In the genomic region with DNA sequence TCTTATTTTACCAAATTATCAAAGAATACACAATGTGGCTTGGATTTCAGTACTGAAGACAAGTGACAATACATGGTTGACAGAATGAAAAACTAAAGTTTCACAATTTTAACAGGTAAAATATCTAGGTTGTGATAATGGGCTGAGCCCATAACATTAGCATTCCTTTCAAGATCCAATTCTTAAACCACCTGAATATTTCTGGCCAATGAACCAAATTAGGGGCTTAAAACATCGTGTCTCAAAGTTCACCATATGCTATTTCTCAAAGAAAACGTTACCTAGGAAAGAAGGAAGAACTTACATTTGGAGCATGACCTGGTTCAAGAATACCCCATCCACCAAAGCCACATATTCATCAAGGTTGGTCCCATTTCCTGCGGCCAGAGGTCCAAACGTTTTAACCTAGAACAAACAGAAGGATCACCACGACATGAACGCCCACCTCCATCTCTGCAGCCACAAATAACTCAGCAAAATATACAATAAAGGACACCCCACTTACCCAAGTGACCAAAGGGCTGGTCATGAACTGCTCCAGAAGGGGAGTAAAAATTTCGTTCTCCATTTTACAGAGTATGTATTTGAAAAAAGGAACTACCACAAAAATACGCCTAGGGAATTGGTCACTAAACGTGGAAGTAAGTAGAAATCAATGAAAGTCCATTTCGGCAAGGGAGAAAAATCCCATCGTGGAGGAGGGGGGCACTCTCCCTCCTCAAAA, we compare ENCODE assay signal across 8 cellular contexts. TPM values are rescaled to one million over a fixed set of nuclear protein-coding genes. Genes with fewer than 3 reads are reported as not detected.
DNase-seq lines count a peak whose midpoint lies in the region; ATAC-seq and FAIRE-seq lines count a peak whose summit lies in the region.

No MANE protein-coding gene starts in this region.

- H3K36me3 Mint-ChIP-seq in CD4-positive, alpha-beta memory T cell: peaks cover 0 to 9% of the 10 kb centered on the region in 2 donors
- H3K36me3 Mint-ChIP-seq in activated CD8-positive, alpha-beta T cell treated with anti-CD3 and anti-CD28 coated beads, Interleukin-2, amount 10 ng/mL, durations not matched to agents 7 days and 5 days (ENCODE audit: low read depth): no peaks in the 10 kb centered on the region

- peak in 4 of 5 donors; percentile 2 to 20 (median 13) for DNase-seq in CD4-positive, alpha-beta memory T cell
- peak; percentile 29 for DNase-seq in HuH-7 (ENCODE audit: low spot score)
- DNase-seq in activated CD8-positive, alpha-beta T cell treated with anti-CD3 and anti-CD28 coated beads, Interleukin-2, amount 10 ng/mL, durations not matched to agents 7 days and 5 days: no peak
- peak; percentile 12 for DNase-seq in hepatic stellate cell (ENCODE audit: low spot score)
- DNase-seq in small intestine: peak; percentile 6

- FAIRE-seq in small intestine (lab: Jason Lieb, UNC): no peak

- H3K27ac ChIP-seq in CD4-positive, alpha-beta memory T cell (ENCODE audit: low read depth, low read length): peak overlapping the region; percentile 57
- H3K27ac ChIP-seq in small intestine (ENCODE audit: low read depth in 1 of 2, low read length in 1 of 2): peak overlapping the region in 1 of 2 donors; percentile 91

- WGBS in small intestine, 3 donors: 5 to 12% (median 10%) methylated on average over 11 of the region's 11 CpGs

- H3K27me3 ChIP-seq in CD4-positive, alpha-beta memory T cell (ENCODE audit: insufficient read depth, low read length): no peaks in the 10 kb centered on the region
- no peaks in the 10 kb centered on the region for H3K27me3 ChIP-seq in small intestine (ENCODE audit: control insufficient read depth in 2 of 2, insufficient read depth in 2 of 2, low read length in 2 of 2)

- H3K4me3 ChIP-seq in CD4-positive, alpha-beta memory T cell (ENCODE audit: low read length in 2 of 2): peak overlapping the region; percentile 59 to 85
- peak overlapping the region in 1 of 2 donors; percentile 67 for H3K4me3 ChIP-seq in small intestine (ENCODE audit: low read depth in 1 of 2, low read length in 2 of 2)

- H3K4me3 Mint-ChIP-seq in CD4-positive, alpha-beta memory T cell: peak overlapping the region; percentile 77 to 96 (median 94)
- H3K4me3 Mint-ChIP-seq in activated CD8-positive, alpha-beta T cell treated with anti-CD3 and anti-CD28 coated beads, Interleukin-2, amount 10 ng/mL, durations not matched to agents 7 days and 5 days: peak overlapping the region; percentile 81

- intact Hi-C loops in CD4-positive, alpha-beta memory T cell (cut with micrococcal nuclease): loop anchor here (1.0 to 10.0 kb wide), 7 partner anchors 136 to 694 kb away; a partner anchor contains a TSS

- POLR2A ChIA-PET in CD4-positive, alpha-beta memory T cell (lab: Charles Lee; ENCODE audit: partially characterized antibody): interaction anchor here (0.7 to 2.7 kb wide), 3 partner anchors 101 to 199 kb away, joined by 3 to 15 read pairs (median 9); a partner anchor contains a TSS
- POLR2A ChIA-PET in activated CD8-positive, alpha-beta T cell treated with anti-CD3 and anti-CD28 coated beads, Interleukin-2, amount 10 ng/mL, durations not matched to agents 7 days and 5 days (lab: Charles Lee): no interaction called here

- H3K4me1 ChIP-seq in CD4-positive, alpha-beta memory T cell (ENCODE audit: insufficient read depth, low read length): peaks cover 21% of the 10 kb centered on the region
- no peaks in the 10 kb centered on the region for H3K4me1 ChIP-seq in small intestine (ENCODE audit: control insufficient read depth in 2 of 2, insufficient read depth in 1 of 2, low read depth in 1 of 2, low read length in 1 of 2)

- peaks cover 0 to 3% (median 0%) of the 10 kb centered on the region in 8 donors for H3K9me3 Mint-ChIP-seq in CD4-positive, alpha-beta memory T cell
- H3K9me3 Mint-ChIP-seq in activated CD8-positive, alpha-beta T cell treated with anti-CD3 and anti-CD28 coated beads, Interleukin-2, amount 10 ng/mL, durations not matched to agents 7 days and 5 days (ENCODE audit: insufficient read depth): no peaks in the 10 kb centered on the region

- peaks cover 20 to 41% (median 30%) of the 10 kb centered on the region in 4 donors for H3K4me1 Mint-ChIP-seq in CD4-positive, alpha-beta memory T cell
- H3K4me1 Mint-ChIP-seq in activated CD8-positive, alpha-beta T cell treated with anti-CD3 and anti-CD28 coated beads, Interleukin-2, amount 10 ng/mL, durations not matched to agents 7 days and 5 days (ENCODE audit: low read depth): peaks cover 34% of the 10 kb centered on the region

- H3K9me3 ChIP-seq in CD4-positive, alpha-beta memory T cell (ENCODE audit: control insufficient read depth in 1 of 2, low read length in 2 of 2): no peaks in the 10 kb centered on the region
- H3K9me3 ChIP-seq in small intestine (ENCODE audit: control insufficient read depth, low read depth): no peaks in the 10 kb centered on the region

- no peaks in the 10 kb centered on the region for H3K36me3 ChIP-seq in CD4-positive, alpha-beta memory T cell (ENCODE audit: insufficient read depth, low read length)
- H3K36me3 ChIP-seq in small intestine (ENCODE audit: control insufficient read depth in 2 of 2, insufficient read depth in 2 of 2, low read length in 2 of 2): no peaks in the 10 kb centered on the region

- peak overlapping the region; percentile 83 to 95 (median 91) for H3K27ac Mint-ChIP-seq in CD4-positive, alpha-beta memory T cell
- no peak overlapping the region for H3K27ac Mint-ChIP-seq in activated CD8-positive, alpha-beta T cell treated with anti-CD3 and anti-CD28 coated beads, Interleukin-2, amount 10 ng/mL, durations not matched to agents 7 days and 5 days

- ATAC-seq in activated CD8-positive, alpha-beta T cell treated with anti-CD3 and anti-CD28 coated beads, Interleukin-2, amount 10 ng/mL, durations not matched to agents 7 days and 5 days: no peak
- ATAC-seq in GM19035 (IDR thresholded peaks at IDR 0.05; ENCODE audit: unreplicated experiment): no peak
- ATAC-seq in HG02938 (IDR thresholded peaks at IDR 0.05; ENCODE audit: unreplicated experiment): no peak
- ATAC-seq in GM21447 (IDR thresholded peaks at IDR 0.05; ENCODE audit: unreplicated experiment): no peak

- CTCF ChIA-PET in CD4-positive, alpha-beta memory T cell (lab: Charles Lee; ENCODE audit: partially characterized antibody): no interaction called here
- CTCF ChIA-PET in activated CD8-positive, alpha-beta T cell treated with anti-CD3 and anti-CD28 coated beads, Interleukin-2, amount 10 ng/mL, durations not matched to agents 7 days and 5 days (lab: Charles Lee): no interaction called here

- H3K27me3 Mint-ChIP-seq in CD4-positive, alpha-beta memory T cell: peaks cover 1 to 2% of the 10 kb centered on the region in 2 donors
- peaks cover 23% of the 10 kb centered on the region for H3K27me3 Mint-ChIP-seq in activated CD8-positive, alpha-beta T cell treated with anti-CD3 and anti-CD28 coated beads, Interleukin-2, amount 10 ng/mL, durations not matched to agents 7 days and 5 days (ENCODE audit: low read depth)

RNA-seq across cellular contexts. Expression of a gene that starts 1.0 kb away (rescaled TPM):
- total RNA-seq in CD4-positive, alpha-beta memory T cell: 10 to 100 TPM; 18.7 to 19.1 TPM
- polyA plus RNA-seq in CD4-positive, alpha-beta memory T cell: 1 to 10 TPM in 1 of 2 donors, under 1 TPM in 1; 0.53 to 8.9 TPM
- 10 to 100 TPM; 12.0 to 12.9 TPM for total RNA-seq in activated CD8-positive, alpha-beta T cell treated with anti-CD3 and anti-CD28 coated beads, Interleukin-2, amount 10 ng/mL, durations not matched to agents 7 days and 5 days
- polyA plus RNA-seq in small intestine: 1 to 10 TPM in 2 of 3 donors, under 1 TPM in 1; 0.67 to 4.9 (median 3.0) TPM
